In genomic region chr6:146543940-146544661, GRCh38 we compare ENCODE assay signal across 1 cellular context.
TF ChIP-seq lines count a peak whose summit lies in the region.

No MANE protein-coding gene starts in this region.

TF ChIP-seq in HepG2, 621 proteins besides CTCF, POLR2A, EP300 and RAD21 (continued from another document and continues in another):
- TF ChIP-seq MLXIP (CRISPR knock-in tag; IDR thresholded peaks at IDR 0.05; ENCODE audit: borderline replicate concordance): 0 out of 2 replicates have a peak, but pooled peaks have one; percentile 15
- TF ChIP-seq ZXDC (CRISPR knock-in tag; IDR thresholded peaks at IDR 0.05): no peak; the same call in 1 of the 2 replicates
- no peak for TF ChIP-seq SMAD1 (CRISPR knock-in tag; IDR thresholded peaks at IDR 0.05; ENCODE audit: borderline replicate concordance, low read depth)
- no peak for TF ChIP-seq ZNF263 (CRISPR knock-in tag; IDR thresholded peaks at IDR 0.05)
- TF ChIP-seq ZNF609 (CRISPR knock-in tag; IDR thresholded peaks at IDR 0.05; ENCODE audit: borderline replicate concordance): no peak
- TF ChIP-seq ZBTB43 (CRISPR knock-in tag; conservative IDR thresholded peaks at IDR 0.05): peak; percentile 13; the same call in 1 of the 2 replicates
- TF ChIP-seq HNF1A (IDR thresholded peaks at IDR 0.05; ENCODE audit: low read depth): no peak
- peak; percentile 28; the same call in 1 of the 2 replicates for TF ChIP-seq HNF1A (CRISPR knock-in tag; IDR thresholded peaks at IDR 0.05; ENCODE audit: borderline replicate concordance)
- no peak for TF ChIP-seq AHDC1 (CRISPR knock-in tag; IDR thresholded peaks at IDR 0.05; ENCODE audit: borderline replicate concordance)
- TF ChIP-seq ZNF354B (CRISPR knock-in tag; IDR thresholded peaks at IDR 0.05): no peak
- TF ChIP-seq ZNF431 (CRISPR knock-in tag; IDR thresholded peaks at IDR 0.05; ENCODE audit: borderline replicate concordance, low read depth): no peak
- no peak for TF ChIP-seq CBFB (CRISPR knock-in tag; IDR thresholded peaks at IDR 0.05)
- TF ChIP-seq CHCHD3 (CRISPR knock-in tag; IDR thresholded peaks at IDR 0.05): 0 out of 2 replicates have a peak, but pooled peaks have one; percentile 22
- TF ChIP-seq NCOA1 (CRISPR knock-in tag; IDR thresholded peaks at IDR 0.05): no peak
- no peak for TF ChIP-seq ZNF780A (CRISPR knock-in tag; IDR thresholded peaks at IDR 0.05)
- TF ChIP-seq ZMYM2 (CRISPR knock-in tag; IDR thresholded peaks at IDR 0.05): no peak
- no peak for TF ChIP-seq MTF2 (CRISPR knock-in tag; IDR thresholded peaks at IDR 0.05; ENCODE audit: borderline replicate concordance)
- TF ChIP-seq ATF1 (CRISPR knock-in tag; IDR thresholded peaks at IDR 0.05): no peak
- TF ChIP-seq PLSCR1 (CRISPR knock-in tag; IDR thresholded peaks at IDR 0.05; ENCODE audit: borderline replicate concordance): no peak
- TF ChIP-seq ELF3 (CRISPR knock-in tag; IDR thresholded peaks at IDR 0.05): no peak
- no peak; the same call in 1 of the 2 replicates for TF ChIP-seq ZNF343 (CRISPR knock-in tag; IDR thresholded peaks at IDR 0.05)
- no peak for TF ChIP-seq PHF20 (CRISPR knock-in tag; IDR thresholded peaks at IDR 0.05)
- no peak for TF ChIP-seq NFYC (CRISPR knock-in tag; IDR thresholded peaks at IDR 0.05)
- TF ChIP-seq ZNF484 (CRISPR knock-in tag; IDR thresholded peaks at IDR 0.05; ENCODE audit: borderline replicate concordance, low read depth): 0 out of 2 replicates have a peak, but pooled peaks have one; percentile 65
- TF ChIP-seq KDM3A (CRISPR knock-in tag; IDR thresholded peaks at IDR 0.05; ENCODE audit: low read depth): no peak
- no peak for TF ChIP-seq SMYD3 (CRISPR knock-in tag; IDR thresholded peaks at IDR 0.05)
- TF ChIP-seq ZNF790 (CRISPR knock-in tag; IDR thresholded peaks at IDR 0.05; ENCODE audit: borderline replicate concordance): no peak; the same call in 1 of the 2 replicates
- TF ChIP-seq CSRNP1 (CRISPR knock-in tag; IDR thresholded peaks at IDR 0.05): no peak
- TF ChIP-seq ZNF557 (CRISPR knock-in tag; IDR thresholded peaks at IDR 0.05): no peak
- no peak for TF ChIP-seq KLF15 (CRISPR knock-in tag; IDR thresholded peaks at IDR 0.05; ENCODE audit: borderline replicate concordance)
- TF ChIP-seq NONO (IDR thresholded peaks at IDR 0.05): no peak
- no peak; the same call in 1 of the 2 replicates for TF ChIP-seq NONO (CRISPR knock-in tag; conservative IDR thresholded peaks at IDR 0.05)
